ENCODE assay signal across 35 cellular contexts in genomic region chr6:137473651-137474050, GRCh38. TPM values are rescaled to one million over a fixed set of nuclear protein-coding genes. Genes with fewer than 3 reads are reported as not detected.
"Had no signal": no experiment of that assay in that cellular context is flagged by ENCODE, and none has a peak within 500 bp of the region (broad histone marks: within the 10 kb centered on the region; RNA-seq: fewer than 3 reads in every experiment).

No MANE protein-coding gene starts in this region.

- H3K9ac ChIP-seq: parathyroid adenoma had no signal

- H3K27ac Mint-ChIP-seq: activated CD4-positive, alpha-beta memory T cell treated with anti-CD3 and anti-CD28 coated beads, Interleukin-2, amount 10 ng/mL, durations not matched to agents 7 days and 5 days; activated naive CD4-positive, alpha-beta T cell treated with anti-CD3 and anti-CD28 coated beads, Interleukin-2, amount 50 U/mL, for 24 hours; activated naive CD8-positive, alpha-beta T cell treated with anti-CD3 and anti-CD28 coated beads, Interleukin-2, amount 50 U/mL, for 24 hours; activated T-helper 17 cell treated with anti-CD3 and anti-CD28 coated beads, Interleukin-2, amount 50 U/mL, for 72 hours; effector memory CD8-positive, alpha-beta T cell; immature natural killer cell; mesothelial cell of epicardium; naive B cell; stimulated activated memory B cell treated with anti-CD40 and anti-IgM and Interleukin-4, amounts not matched to agents 10 μg/mL and 1 μg/mL and 100 μg/mL, for 72 hours; stimulated activated naive CD8-positive, alpha-beta T cell treated with anti-CD3 and anti-CD28 coated beads, Interleukin-15, amount 100 ng/mL, for 72 hours; type B pancreatic cell had no signal

- H3K36me3 ChIP-seq: heart left ventricle, uterus, WERI-Rb-1 had no signal

- H3K4me2 ChIP-seq: smooth muscle cell had no signal

- H3K27ac ChIP-seq: heart left ventricle, parathyroid adenoma, psoas muscle, uterus, WERI-Rb-1 had no signal

- H3K9me3 ChIP-seq: heart left ventricle, psoas muscle, uterus had no signal

- H3K9me3 Mint-ChIP-seq: activated CD4-positive, alpha-beta memory T cell treated with anti-CD3 and anti-CD28 coated beads, Interleukin-2, amount 10 ng/mL, durations not matched to agents 7 days and 5 days; activated naive CD4-positive, alpha-beta T cell treated with anti-CD3 and anti-CD28 coated beads, Interleukin-2, amount 50 U/mL, for 24 hours; activated naive CD8-positive, alpha-beta T cell treated with anti-CD3 and anti-CD28 coated beads, Interleukin-2, amount 50 U/mL, for 24 hours; activated T-cell treated with anti-CD3 and anti-CD28 coated beads, Interleukin-2, amount 50 U/mL, for 4 hours; activated T-helper 17 cell treated with anti-CD3 and anti-CD28 coated beads, Interleukin-2, amount 50 U/mL, for 72 hours; effector memory CD8-positive, alpha-beta T cell; immature natural killer cell; mesothelial cell of epicardium; naive B cell; stimulated activated memory B cell treated with anti-CD40 and anti-IgM and Interleukin-4, amounts not matched to agents 10 μg/mL and 1 μg/mL and 100 μg/mL, for 72 hours; stimulated activated naive CD8-positive, alpha-beta T cell treated with anti-CD3 and anti-CD28 coated beads, Interleukin-15, amount 100 ng/mL, for 72 hours; type B pancreatic cell had no signal

- H3K4me3 ChIP-seq: heart left ventricle, psoas muscle, smooth muscle cell, uterus had no signal

- H3K4me1 Mint-ChIP-seq: activated CD4-positive, alpha-beta memory T cell treated with anti-CD3 and anti-CD28 coated beads, Interleukin-2, amount 10 ng/mL, durations not matched to agents 7 days and 5 days; activated naive CD4-positive, alpha-beta T cell treated with anti-CD3 and anti-CD28 coated beads, Interleukin-2, amount 50 U/mL, for 24 hours; activated naive CD8-positive, alpha-beta T cell treated with anti-CD3 and anti-CD28 coated beads, Interleukin-2, amount 50 U/mL, for 24 hours; activated T-helper 17 cell treated with anti-CD3 and anti-CD28 coated beads, Interleukin-2, amount 50 U/mL, for 72 hours; immature natural killer cell; mesothelial cell of epicardium; naive B cell; stimulated activated memory B cell treated with anti-CD40 and anti-IgM and Interleukin-4, amounts not matched to agents 10 μg/mL and 1 μg/mL and 100 μg/mL, for 72 hours; stimulated activated naive CD8-positive, alpha-beta T cell treated with anti-CD3 and anti-CD28 coated beads, Interleukin-15, amount 100 ng/mL, for 72 hours had no signal

- H3K4me3 Mint-ChIP-seq: activated CD4-positive, alpha-beta memory T cell treated with anti-CD3 and anti-CD28 coated beads, Interleukin-2, amount 10 ng/mL, durations not matched to agents 7 days and 5 days; activated naive CD4-positive, alpha-beta T cell treated with anti-CD3 and anti-CD28 coated beads, Interleukin-2, amount 50 U/mL, for 24 hours; activated naive CD8-positive, alpha-beta T cell treated with anti-CD3 and anti-CD28 coated beads, Interleukin-2, amount 50 U/mL, for 24 hours; activated T-cell treated with anti-CD3 and anti-CD28 coated beads, Interleukin-2, amount 50 U/mL, for 4 hours; activated T-helper 17 cell treated with anti-CD3 and anti-CD28 coated beads, Interleukin-2, amount 50 U/mL, for 72 hours; effector memory CD8-positive, alpha-beta T cell; immature natural killer cell; mesothelial cell of epicardium; naive B cell; stimulated activated memory B cell treated with anti-CD40 and anti-IgM and Interleukin-4, amounts not matched to agents 10 μg/mL and 1 μg/mL and 100 μg/mL, for 72 hours; stimulated activated naive CD8-positive, alpha-beta T cell treated with anti-CD3 and anti-CD28 coated beads, Interleukin-15, amount 100 ng/mL, for 72 hours; type B pancreatic cell had no signal

- DNase-seq: activated CD4-positive, alpha-beta memory T cell treated with anti-CD3 and anti-CD28 coated beads, Interleukin-2, amount 10 ng/mL, durations not matched to agents 7 days and 5 days; activated CD4-positive, alpha-beta T cell treated with anti-CD3 and anti-CD28 coated beads for 48 hours; activated gamma-delta T cell treated with Interleukin-2 at 50 U/mL for 16 hours; activated naive CD8-positive, alpha-beta T cell treated with anti-CD3 and anti-CD28 coated beads, Interleukin-2, amount 50 U/mL, for 24 hours; activated T-cell treated with anti-CD3 and anti-CD28 coated beads, Interleukin-2, amount 50 U/mL, for 4 hours; amygdala; caudate nucleus; cortex of kidney; effector memory CD8-positive, alpha-beta T cell; heart left ventricle; hypothalamus; immature natural killer cell; kidney; left colon; naive B cell; occipital lobe; psoas muscle; stimulated activated CD4-positive, alpha-beta T cell treated with anti-CD3 and anti-CD28 coated beads, Interleukin-1b, Interleukin-23, amount 100 ng/mL, for 48 hours; stimulated activated CD4-positive, alpha-beta T cell treated with anti-CD3 and anti-CD28 coated beads, Interleukin-4, amount 100 ng/mL, for 4 hours; stimulated activated CD8-positive, alpha-beta memory T cell treated with anti-CD3 and anti-CD28 coated beads, Interleukin-4, amount 100 ng/mL, for 48 hours; stimulated activated naive CD8-positive, alpha-beta T cell treated with anti-CD3 and anti-CD28 coated beads, Interleukin-15, amount 100 ng/mL, for 72 hours; substantia nigra; uterus; WERI-Rb-1 had no signal

- H3K4me1 ChIP-seq: heart left ventricle, parathyroid adenoma, psoas muscle, uterus had no signal

- H2AFZ ChIP-seq: parathyroid adenoma had no signal

- H3K36me3 Mint-ChIP-seq: activated naive CD4-positive, alpha-beta T cell treated with anti-CD3 and anti-CD28 coated beads, Interleukin-2, amount 50 U/mL, for 24 hours; immature natural killer cell; mesothelial cell of epicardium; naive B cell; stimulated activated memory B cell treated with anti-CD40 and anti-IgM and Interleukin-4, amounts not matched to agents 10 μg/mL and 1 μg/mL and 100 μg/mL, for 72 hours; type B pancreatic cell had no signal

- H3K79me2 ChIP-seq: parathyroid adenoma had no signal

RNA-seq across cellular contexts. Expression of gene OLIG3, which starts 20.5 kb away (rescaled TPM):
- total RNA-seq: activated T-cell treated with anti-CD3 and anti-CD28 coated beads, Interleukin-2, amount 50 U/mL, for 4 hours; chondrocyte; endothelial cell of umbilical vein; fibroblast of lung; fibroblast of villous mesenchyme; heart left ventricle; kidney; left colon; occipital lobe; psoas muscle; smooth muscle cell; uterus had no signal
